ENCODE assay signal across 22 cellular contexts in the genomic region with DNA sequence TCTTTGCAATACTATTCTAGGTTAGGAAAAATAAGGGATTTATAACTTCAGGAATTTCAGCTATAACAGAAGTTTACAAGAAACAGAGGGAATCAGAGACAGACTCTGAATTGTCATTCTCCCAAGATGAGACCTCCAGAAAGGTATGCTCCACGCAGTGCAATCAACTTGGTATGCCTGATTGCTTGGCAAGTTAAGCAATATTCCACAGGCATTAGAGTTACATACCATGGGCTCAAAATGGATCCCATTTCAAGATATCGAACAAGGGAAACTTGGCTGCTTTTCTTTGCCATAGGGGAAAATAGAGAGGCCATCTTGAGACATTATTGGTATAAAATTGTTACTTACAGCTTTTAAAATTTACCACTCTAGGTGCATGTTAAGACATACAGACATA.
DNase-seq lines count a peak whose midpoint lies in the region; TF ChIP-seq lines count a peak whose summit lies in the region.
"Had no signal": no experiment of that assay in that cellular context is flagged by ENCODE, and none has a peak within 500 bp of the region (broad histone marks: within the 10 kb centered on the region; RNA-seq: fewer than 3 reads in every experiment).

No MANE protein-coding gene starts in this region.

- DNase-seq in AG08396 (ENCODE audit: low spot score): peak; percentile 50
- DNase-seq in HFFc6: peak; percentile 74
- DNase-seq in choroid plexus epithelial cell (ENCODE audit: low read depth): peak; percentile 36
- no peak for DNase-seq in mesenchymal stem cell
- no peak for DNase-seq in GM10248 (ENCODE audit: extremely low spot score)
- no peak for DNase-seq in amygdala (lab: John Stamatoyannopoulos, UW)
- DNase-seq in NOMO-1 (lab: John Stamatoyannopoulos, UW; ENCODE audit: unreplicated experiment in 2 of 2): no peak
- no peak for DNase-seq in activated T-cell treated with anti-CD3 and anti-CD28 coated beads for 4 hours
- DNase-seq: activated CD4-positive, alpha-beta T cell treated with anti-CD3 and anti-CD28 coated beads, Interleukin-2, amount 10 ng/mL, durations not matched to agents 24 days and 14 days; activated naive CD4-positive, alpha-beta T cell treated with Interleukin-2 at 50 U/mL for 16 hours; activated T-cell treated with anti-CD3 and anti-CD28 coated beads, Interleukin-2, amount 50 U/mL, for 72 hours; CD4-positive, CD25-positive, alpha-beta regulatory T cell; central memory CD4-positive, alpha-beta T cell; head of caudate nucleus; Karpas-422; naive thymus-derived CD4-positive, alpha-beta T cell; NCI-H1694; NCI-H2171; NCI-H524; small intestine had no signal

- no peak overlapping the region for H4K91ac ChIP-seq in mesenchymal stem cell (ENCODE audit: low read length)

- peaks cover 63% of the 10 kb centered on the region for H3K4me1 Mint-ChIP-seq in HFFc6 (ENCODE audit: low read depth)
- H3K4me1 Mint-ChIP-seq: activated CD4-positive, alpha-beta T cell treated with anti-CD3 and anti-CD28 coated beads, Interleukin-2, amount 10 ng/mL, durations not matched to agents 24 days and 14 days; CD4-positive, CD25-positive, alpha-beta regulatory T cell; naive thymus-derived CD4-positive, alpha-beta T cell had no signal

- peak overlapping the region; percentile 27 for H3K27ac Mint-ChIP-seq in HFFc6
- H3K27ac Mint-ChIP-seq: activated CD4-positive, alpha-beta T cell treated with anti-CD3 and anti-CD28 coated beads, Interleukin-2, amount 10 ng/mL, durations not matched to agents 24 days and 14 days; activated T-cell treated with anti-CD3 and anti-CD28 coated beads, Interleukin-2, amount 50 U/mL, for 72 hours; CD4-positive, CD25-positive, alpha-beta regulatory T cell; mesothelial cell of epicardium; naive thymus-derived CD4-positive, alpha-beta T cell; T-helper 1 cell treated with Interleukin-12 subunit alpha and Interleukin-12 subunit beta and Interleukin-4 antibody, amounts not matched to agents 30 μg/mL and 1 μg/mL, for 36 hours had no signal

- no peak overlapping the region for H2BK12ac ChIP-seq in mesenchymal stem cell (ENCODE audit: low read length in 2 of 2)

- H3K23ac ChIP-seq in mesenchymal stem cell (ENCODE audit: low read length in 2 of 2): no peak overlapping the region

- H3K4me3 ChIP-seq in choroid plexus epithelial cell (ENCODE audit: low read depth, low read length) (no peak overlapping the region), mesenchymal stem cell (ENCODE audit: insufficient read depth in 1 of 2, low read depth in 1 of 2, low read length in 2 of 2) (no peak overlapping the region)

- no peak overlapping the region for H3K18ac ChIP-seq in mesenchymal stem cell (ENCODE audit: low read depth in 1 of 2, low read length in 2 of 2)

- peak overlapping the region; percentile 31; the same call in 1 of the 2 replicates for H3K4me3 Mint-ChIP-seq in HFFc6
- H3K4me3 Mint-ChIP-seq: activated CD4-positive, alpha-beta T cell treated with anti-CD3 and anti-CD28 coated beads, Interleukin-2, amount 10 ng/mL, durations not matched to agents 24 days and 14 days; activated T-cell treated with anti-CD3 and anti-CD28 coated beads, Interleukin-2, amount 50 U/mL, for 72 hours; CD4-positive, CD25-positive, alpha-beta regulatory T cell; mesothelial cell of epicardium; naive thymus-derived CD4-positive, alpha-beta T cell; T-helper 1 cell treated with Interleukin-12 subunit alpha and Interleukin-12 subunit beta and Interleukin-4 antibody, amounts not matched to agents 30 μg/mL and 1 μg/mL, for 36 hours had no signal

- TF ChIP-seq CTCF in HFFc6 (IDR thresholded peaks at IDR 0.05): no peak
- no peak for TF ChIP-seq CTCF in choroid plexus epithelial cell (conservative IDR thresholded peaks at IDR 0.05; ENCODE audit: low read depth, low read length)
- no peak for TF ChIP-seq CTCF in GM10248 (IDR thresholded peaks at IDR 0.05; ENCODE audit: control extremely low read depth, extremely low read depth, low read depth, missing control alignments)

- no peak overlapping the region for H2BK120ac ChIP-seq in mesenchymal stem cell (ENCODE audit: low read depth, low read length)

- H3K4me1 ChIP-seq in mesenchymal stem cell (ENCODE audit: control insufficient read depth, insufficient read depth, low read depth, low read length): peaks cover 2% of the 10 kb centered on the region

- H4K8ac ChIP-seq in mesenchymal stem cell (ENCODE audit: low read length): no peak overlapping the region

- H3K9ac ChIP-seq in mesenchymal stem cell (ENCODE audit: low read length): no peak overlapping the region

- no peaks in the 10 kb centered on the region; the same call in 1 of the 2 replicates for H3K27me3 Mint-ChIP-seq in HFFc6 (ENCODE audit: insufficient read depth)
- H3K27me3 Mint-ChIP-seq: activated CD4-positive, alpha-beta T cell treated with anti-CD3 and anti-CD28 coated beads, Interleukin-2, amount 10 ng/mL, durations not matched to agents 24 days and 14 days; CD4-positive, CD25-positive, alpha-beta regulatory T cell had no signal

- no peak overlapping the region for H2AK5ac ChIP-seq in mesenchymal stem cell (ENCODE audit: low read length, severe bottlenecking)

- no peak overlapping the region for H3K4me2 ChIP-seq in mesenchymal stem cell (ENCODE audit: low read length, poor library complexity, severe bottlenecking)

- H3K36me3 ChIP-seq in mesenchymal stem cell (ENCODE audit: control insufficient read depth in 1 of 2, insufficient read depth in 2 of 2, low read depth in 1 of 2, low read length in 2 of 2): no peaks in the 10 kb centered on the region

- H3K4ac ChIP-seq in mesenchymal stem cell (ENCODE audit: low read depth in 1 of 2, low read length in 2 of 2): no peak overlapping the region

- H3K36me3 Mint-ChIP-seq in HFFc6 (ENCODE audit: low read depth): no peaks in the 10 kb centered on the region
- H3K36me3 Mint-ChIP-seq: CD4-positive, CD25-positive, alpha-beta regulatory T cell; mesothelial cell of epicardium; naive thymus-derived CD4-positive, alpha-beta T cell had no signal

- POLR2A ChIA-PET in GM10248 (lab: Yijun Ruan, JAX): no interaction called here

- 95% methylated on average over 1 of the region's 2 CpGs for WGBS in mesenchymal stem cell

- no peak overlapping the region for H2AFZ ChIP-seq in mesenchymal stem cell (ENCODE audit: low read depth, low read length)

- H2BK5ac ChIP-seq in mesenchymal stem cell (ENCODE audit: low read depth, low read length, poor library complexity, severe bottlenecking): no peak overlapping the region

- CTCF ChIA-PET in GM10248 (lab: Yijun Ruan, JAX): interaction anchor here (1.0 kb wide), 1 partner anchor 11 kb away, joined by 3 read pairs; no protein-coding TSS in a partner anchor

- no peaks in the 10 kb centered on the region for H3K9me3 ChIP-seq in mesenchymal stem cell (ENCODE audit: control insufficient read depth, low read length)

- peak overlapping the region; percentile 10 for H3K27ac ChIP-seq in mesenchymal stem cell (ENCODE audit: low read length, poor library complexity, severe bottlenecking)

- no peaks in the 10 kb centered on the region for H3K27me3 ChIP-seq in mesenchymal stem cell (ENCODE audit: control insufficient read depth in 1 of 2, insufficient read depth in 1 of 2, low read length in 2 of 2)

- H3K79me1 ChIP-seq in mesenchymal stem cell (replicated peaks; ENCODE audit: low read length, poor library complexity, severe bottlenecking): no peaks in the 10 kb centered on the region

- no peaks in the 10 kb centered on the region for H3K9me3 Mint-ChIP-seq in HFFc6
- H3K9me3 Mint-ChIP-seq: mesothelial cell of epicardium had no signal

- no peak overlapping the region for H3K14ac ChIP-seq in mesenchymal stem cell (ENCODE audit: low read length in 2 of 2)

- no peak overlapping the region for H2BK15ac ChIP-seq in mesenchymal stem cell (ENCODE audit: low read depth, poor library complexity, severe bottlenecking)

Comparison
In these comparisons a context has a peak if more than half of its experiments do, and no peak if none do; other contexts are left out.
1. DNase-seq: peak in AG08396 (single experiment), HFFc6 (single experiment) and choroid plexus epithelial cell (single experiment); none in mesenchymal stem cell (single experiment), GM10248 (single experiment), amygdala (0 of 56), NOMO-1 (0 of 2) and activated T-cell treated with anti-CD3 and anti-CD28 coated beads for 4 hours (single experiment).